In the genomic region with DNA sequence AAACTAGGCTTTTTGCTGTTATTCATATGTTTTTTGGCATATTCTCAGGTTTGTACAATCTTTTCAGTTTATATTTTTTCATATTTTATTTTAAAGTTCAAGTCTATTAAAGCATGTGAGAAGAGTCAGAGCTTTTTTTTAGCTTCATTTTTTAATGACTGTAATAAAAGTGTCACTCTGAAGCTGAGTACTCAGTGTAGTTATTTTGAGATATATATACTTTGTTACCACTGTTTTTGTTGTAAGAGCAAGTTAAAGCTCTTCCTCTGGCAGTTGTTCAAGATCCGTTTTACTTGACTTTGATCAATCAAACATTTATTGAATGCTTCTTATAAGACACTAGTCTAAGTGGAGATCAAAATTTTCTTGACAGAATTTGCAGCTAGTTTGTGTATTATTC, we compare ENCODE assay signal across 19 cellular contexts. TPM values are rescaled to one million over a fixed set of nuclear protein-coding genes. Genes with fewer than 3 reads are reported as not detected.
A peak's percentile ranks its signal among the peaks of the same experiment; 100 is the strongest.
DNase-seq lines count a peak whose midpoint lies in the region; TF ChIP-seq lines count a peak whose summit lies in the region.
"Had no signal": no experiment of that assay in that cellular context is flagged by ENCODE, and none has a peak within 500 bp of the region (broad histone marks: within the 10 kb centered on the region; RNA-seq: fewer than 3 reads in every experiment).

No MANE protein-coding gene starts in this region.

- H3K27ac ChIP-seq in A673 (ENCODE audit: low read depth, low read length, poor library complexity, severe bottlenecking) (no peak overlapping the region), OCI-LY1 (ENCODE audit: low read depth, low read length, poor library complexity, severe bottlenecking) (peak overlapping the region; percentile 67), GM23248 (no peak overlapping the region)
- H3K27ac ChIP-seq: BLaER1 treated with 17β-estradiol and CSF1 and Interleukin-3, amounts not matched to agents 10 nM and 100 nM had no signal

- H3K4me2 ChIP-seq in OCI-LY1 (ENCODE audit: low read length): peak overlapping the region; percentile 11; the same call in 1 of the 2 replicates
- no peak overlapping the region for H3K4me2 ChIP-seq in GM23248 (ENCODE audit: unreplicated experiment)

- no peaks in the 10 kb centered on the region for H3K4me1 ChIP-seq in A673 (ENCODE audit: insufficient read depth, low read length, poor library complexity, severe bottlenecking)
- peaks cover 27% of the 10 kb centered on the region for H3K4me1 ChIP-seq in OCI-LY1 (ENCODE audit: insufficient read depth, low read length, severe bottlenecking)
- H3K4me1 ChIP-seq in GM23248 (ENCODE audit: insufficient read depth): no peaks in the 10 kb centered on the region

- no peaks in the 10 kb centered on the region for H4K20me1 ChIP-seq in OCI-LY1 (ENCODE audit: insufficient read depth, low read length)
- no peaks in the 10 kb centered on the region for H4K20me1 ChIP-seq in GM23248 (ENCODE audit: insufficient read depth)
- H4K20me1 ChIP-seq: BLaER1 treated with 17β-estradiol and CSF1 and Interleukin-3, amounts not matched to agents 10 nM and 100 nM had no signal

- POLR2A ChIA-PET in A673 (lab: Charles Lee; ENCODE audit: low non-redundant PET): no interaction called here

- H2AFZ ChIP-seq in OCI-LY1 (ENCODE audit: low read length) (no peak overlapping the region), GM23248 (no peak overlapping the region)

- no peaks in the 10 kb centered on the region for H3K9me3 ChIP-seq in A673 (ENCODE audit: low read depth, low read length, poor library complexity, severe bottlenecking)
- H3K9me3 ChIP-seq in OCI-LY1 (ENCODE audit: low read length): no peaks in the 10 kb centered on the region
- no peaks in the 10 kb centered on the region for H3K9me3 ChIP-seq in GM23248 (ENCODE audit: low read depth)
- H3K9me3 ChIP-seq: BLaER1 treated with 17β-estradiol and CSF1 and Interleukin-3, amounts not matched to agents 10 nM and 100 nM; HAP-1 had no signal

- CTCF ChIA-PET in A673 (lab: Charles Lee): no interaction called here

- intact Hi-C loops in A673 (cut with micrococcal nuclease; ENCODE audit: unreplicated experiment): no loop called here

- H3K79me2 ChIP-seq in OCI-LY1 (ENCODE audit: insufficient read depth, low read length): no peaks in the 10 kb centered on the region
- H3K79me2 ChIP-seq in GM23248 (ENCODE audit: insufficient read depth): no peaks in the 10 kb centered on the region

- H3K36me3 ChIP-seq in A673 (ENCODE audit: insufficient read depth, low read length, poor library complexity, severe bottlenecking): no peaks in the 10 kb centered on the region
- H3K36me3 ChIP-seq in OCI-LY1 (ENCODE audit: insufficient read depth, low read length): peaks cover 14% of the 10 kb centered on the region; the same call in 1 of the 2 replicates
- H3K36me3 ChIP-seq in GM23248 (ENCODE audit: low read depth): no peaks in the 10 kb centered on the region
- H3K36me3 ChIP-seq: HAP-1 had no signal

- TF ChIP-seq CTCF in A673 (conservative IDR thresholded peaks at IDR 0.05; ENCODE audit: low read depth, low read length) (no peak), OCI-LY1 (IDR thresholded peaks at IDR 0.05; ENCODE audit: low read length) (no peak)

- in situ Hi-C loops in GM23248 (cut with MboI): no loop called here

- H3K4me3 ChIP-seq in A673 (ENCODE audit: low read depth, low read length, poor library complexity, severe bottlenecking): no peak overlapping the region
- H3K4me3 ChIP-seq in OCI-LY1 (ENCODE audit: low read depth, low read length, poor library complexity, severe bottlenecking): no peak overlapping the region
- no peak overlapping the region for H3K4me3 ChIP-seq in GM23248
- H3K4me3 ChIP-seq: BLaER1 treated with 17β-estradiol and CSF1 and Interleukin-3, amounts not matched to agents 10 nM and 100 nM; HAP-1 had no signal

- H3K9ac ChIP-seq in OCI-LY1 (ENCODE audit: low read length) (peak overlapping the region; percentile 14; the same call in 1 of the 2 replicates), GM23248 (no peak overlapping the region)
- H3K9ac ChIP-seq: BLaER1 treated with 17β-estradiol and CSF1 and Interleukin-3, amounts not matched to agents 10 nM and 100 nM had no signal

- H3F3A ChIP-seq in OCI-LY1 (ENCODE audit: insufficient read depth, low read length) (no peaks in the 10 kb centered on the region), GM23248 (ENCODE audit: insufficient read depth) (no peaks in the 10 kb centered on the region)

- no TSS peak for BruUV-seq in A673 (replicated peaks; lab: Mats Ljungman, UMichigan)

- H3K9me2 ChIP-seq in OCI-LY1 (ENCODE audit: low read depth, low read length): no peaks in the 10 kb centered on the region
- no peaks in the 10 kb centered on the region for H3K9me2 ChIP-seq in GM23248 (ENCODE audit: insufficient read depth)

- 41 to 59% methylated on average over 1 of the region's 1 CpG for whole genome bisulfite sequencing in GM23248 (ENCODE audit: low coverage in 1 of 2, low lambda C conversion rate in 2 of 2, missing lambda C conversion rate in 2 of 2), 2 experiments

- DNase-seq in A673 (ENCODE audit: low spot score) (peak; percentile 3), EL (peak; percentile 5), left kidney (ENCODE audit: low read depth, low spot score) (peak; percentile 48), ureter (ENCODE audit: low spot score) (no peak), NCI-H2107 treated with DMSO at 0.1 percent for 48 hours (lab: John Stamatoyannopoulos, UW; ENCODE audit: unreplicated experiment) (no peak), GM23248 (no peak)
- DNase-seq in activated effector memory CD4-positive, alpha-beta T cell treated with Interleukin-2 at 50 U/mL for 16 hours: no peak
- DNase-seq: Calu3; CD8-positive, alpha-beta T cell; KBM-7; NCI-H1105; NCI-H1694; NCI-H2081 treated with DMSO at 0.1 percent for 48 hours; NCI-H2227 treated with DMSO at 0.1 percent for 48 hours; NCI-H524; Right ventricle myocardium superior had no signal

- no peaks in the 10 kb centered on the region for H3K27me3 ChIP-seq in A673 (replicated peaks; ENCODE audit: insufficient read depth, low read depth, low read length, poor library complexity)
- H3K27me3 ChIP-seq in OCI-LY1 (ENCODE audit: insufficient read depth, low read length): no peaks in the 10 kb centered on the region
- H3K27me3 ChIP-seq in GM23248 (replicated peaks; ENCODE audit: insufficient read depth): no peaks in the 10 kb centered on the region
- H3K27me3 ChIP-seq: BLaER1 treated with 17β-estradiol and CSF1 and Interleukin-3, amounts not matched to agents 10 nM and 100 nM had no signal

RNA-seq across cellular contexts. Expression of a gene that starts 37.5 kb away (rescaled TPM):
- total RNA-seq in A673 (2021): 17.0 and 19.6 TPM in 2 replicates
- 27.3 TPM for total RNA-seq in ureter
- 11.1 and 12.3 TPM in 2 replicates for total RNA-seq in GM23248 (2014; rRNA removed; shearing (Covaris generic))
- polyA plus RNA-seq in GM23248 (2016; fragmentation: Nextera tagmentation; extraction: Ambion mirVana): 5.9 and 6.0 TPM in 2 replicates

Comparison
In these comparisons a context has a peak if more than half of its experiments do, and no peak if none do; other contexts are left out.
1. DNase-seq: peak in A673 (single experiment), EL (single experiment) and left kidney (single experiment); none in ureter (single experiment), NCI-H2107 treated with DMSO at 0.1 percent for 48 hours (single experiment), activated effector memory CD4-positive, alpha-beta T cell treated with Interleukin-2 at 50 U/mL for 16 hours (single experiment) and GM23248 (single experiment).